Comparison of ENCODE assay signal across 11 cellular contexts in the genomic region with DNA sequence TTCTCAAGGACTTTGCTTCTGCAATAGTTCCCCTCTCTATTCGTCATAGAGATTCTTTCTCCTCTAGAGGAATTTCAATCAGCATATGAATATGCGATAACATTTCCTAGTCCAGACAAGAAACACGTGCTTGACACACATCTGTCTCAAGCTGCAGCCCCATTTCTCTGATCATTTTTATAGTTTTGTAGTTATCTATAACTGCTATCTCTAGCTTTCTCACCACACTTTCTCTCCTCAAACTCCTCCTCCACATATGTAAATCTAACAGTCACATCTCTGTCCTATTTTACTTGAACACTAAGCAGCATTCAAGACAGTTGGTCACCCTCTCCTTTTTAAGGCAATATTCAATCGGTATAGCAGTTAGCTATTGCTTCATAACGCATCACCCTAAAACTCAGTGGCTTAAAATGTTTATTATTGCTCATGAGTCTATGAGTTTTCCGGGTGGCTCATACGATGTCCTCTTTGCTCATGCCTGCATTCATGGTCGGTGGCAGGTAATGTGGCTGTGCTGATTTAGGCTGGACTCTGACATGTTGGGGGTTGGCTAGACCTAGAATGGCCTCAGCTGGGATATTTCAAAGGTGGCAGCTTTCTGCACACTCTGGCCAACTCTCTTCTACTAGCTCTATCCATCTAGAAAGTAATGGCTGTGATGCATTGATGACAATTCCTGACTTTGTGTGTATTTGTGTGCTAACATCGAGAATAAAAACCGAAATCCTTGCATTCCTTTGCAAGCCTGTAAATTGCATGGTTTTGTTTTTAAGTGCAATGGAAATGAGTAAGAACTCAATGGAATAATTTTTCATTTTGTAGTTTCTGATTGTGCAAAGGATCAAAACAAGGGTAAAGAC. TPM values are rescaled to one million over a fixed set of nuclear protein-coding genes. Genes with fewer than 3 reads are reported as not detected.
DNase-seq lines count a peak whose midpoint lies in the region; ATAC-seq lines count a peak whose summit lies in the region.
"Had no signal": no experiment of that assay in that cellular context is flagged by ENCODE, and none has a peak within 500 bp of the region (broad histone marks: within the 10 kb centered on the region; RNA-seq: fewer than 3 reads in every experiment).

No MANE protein-coding gene starts in this region.

- ATAC-seq in HG03064 (IDR thresholded peaks at IDR 0.05; ENCODE audit: low read depth, unreplicated experiment) (peak; percentile 14), HG03460 (IDR thresholded peaks at IDR 0.05; ENCODE audit: unreplicated experiment) (no peak)
- ATAC-seq in activated T-cell treated with anti-CD3 and anti-CD28 coated beads, Interleukin-2, amount 50 U/mL, for 72 hours (replicated peaks in 1 of 2) = peak; percentile 32 to 36
- ATAC-seq in stimulated activated effector memory CD8-positive, alpha-beta T cell treated with anti-CD3 and anti-CD28 coated beads, Interleukin-12 subunit alpha, Interleukin-12 subunit beta, amount 100 ng/mL, for 72 hours = peak; percentile 66

- H3K4me1 Mint-ChIP-seq in activated T-cell treated with anti-CD3 and anti-CD28 coated beads, Interleukin-2, amount 50 U/mL, for 72 hours (ENCODE audit: low read depth) = peaks cover 83% of the 10 kb centered on the region
- H3K4me1 Mint-ChIP-seq in stimulated activated effector memory CD8-positive, alpha-beta T cell treated with anti-CD3 and anti-CD28 coated beads, Interleukin-12 subunit alpha, Interleukin-12 subunit beta, amount 100 ng/mL, for 72 hours = peaks cover 54% of the 10 kb centered on the region

- peak; percentile 62 for DNase-seq in activated CD8-positive, alpha-beta memory T cell treated with anti-CD3 and anti-CD28 coated beads for 24 hours
- DNase-seq in activated CD8-positive, alpha-beta memory T cell treated with anti-CD3 and anti-CD28 coated beads, Interleukin-2, amount 50 U/mL, for 4 hours = no peak
- DNase-seq in activated T-cell treated with anti-CD3 and anti-CD28 coated beads, Interleukin-2, amount 50 U/mL, for 72 hours = no peak
- DNase-seq in stimulated activated effector memory CD8-positive, alpha-beta T cell treated with anti-CD3 and anti-CD28 coated beads, Interleukin-12 subunit alpha, Interleukin-12 subunit beta, amount 100 ng/mL, for 72 hours (ENCODE audit: low spot score in 2 of 2) = no peak
- DNase-seq in SIG-M5 (lab: John Stamatoyannopoulos, UW) = no peak
- DNase-seq in NOMO-1 (lab: John Stamatoyannopoulos, UW; ENCODE audit: unreplicated experiment in 2 of 2) = no peak
- DNase-seq: stimulated activated CD4-positive, alpha-beta T cell treated with anti-CD3 and anti-CD28 coated beads, Interleukin-4, amount 100 ng/mL, for 4 hours; uterus had no signal

- no peaks in the 10 kb centered on the region for H3K9me3 Mint-ChIP-seq in activated T-cell treated with anti-CD3 and anti-CD28 coated beads, Interleukin-2, amount 50 U/mL, for 72 hours
- no peaks in the 10 kb centered on the region for H3K9me3 Mint-ChIP-seq in stimulated activated effector memory CD8-positive, alpha-beta T cell treated with anti-CD3 and anti-CD28 coated beads, Interleukin-12 subunit alpha, Interleukin-12 subunit beta, amount 100 ng/mL, for 72 hours

- H3K27me3 Mint-ChIP-seq in activated T-cell treated with anti-CD3 and anti-CD28 coated beads, Interleukin-2, amount 50 U/mL, for 72 hours (ENCODE audit: low read depth) = no peaks in the 10 kb centered on the region

- peak overlapping the region; percentile 96 for H3K27ac Mint-ChIP-seq in activated T-cell treated with anti-CD3 and anti-CD28 coated beads, Interleukin-2, amount 50 U/mL, for 72 hours
- peak overlapping the region; percentile 71 for H3K27ac Mint-ChIP-seq in stimulated activated effector memory CD8-positive, alpha-beta T cell treated with anti-CD3 and anti-CD28 coated beads, Interleukin-12 subunit alpha, Interleukin-12 subunit beta, amount 100 ng/mL, for 72 hours

- peak overlapping the region; percentile 80 to 91 for H3K4me3 Mint-ChIP-seq in activated T-cell treated with anti-CD3 and anti-CD28 coated beads, Interleukin-2, amount 50 U/mL, for 72 hours
- peak overlapping the region; percentile 60 for H3K4me3 Mint-ChIP-seq in stimulated activated effector memory CD8-positive, alpha-beta T cell treated with anti-CD3 and anti-CD28 coated beads, Interleukin-12 subunit alpha, Interleukin-12 subunit beta, amount 100 ng/mL, for 72 hours

- no peaks in the 10 kb centered on the region for H3K36me3 Mint-ChIP-seq in activated T-cell treated with anti-CD3 and anti-CD28 coated beads, Interleukin-2, amount 50 U/mL, for 72 hours (ENCODE audit: insufficient read depth in 2 of 2)
- H3K36me3 Mint-ChIP-seq in stimulated activated effector memory CD8-positive, alpha-beta T cell treated with anti-CD3 and anti-CD28 coated beads, Interleukin-12 subunit alpha, Interleukin-12 subunit beta, amount 100 ng/mL, for 72 hours = peaks cover 5% of the 10 kb centered on the region

RNA-seq across cellular contexts. Expression of gene ATP6V1G3, which starts 20.6 kb away (rescaled TPM):
- not detected for total RNA-seq in activated T-cell treated with anti-CD3 and anti-CD28 coated beads, Interleukin-2, amount 50 U/mL, for 72 hours
- total RNA-seq: endothelial cell of umbilical vein, uterus had no signal
